Comparison of ENCODE assay signal across 7 cellular contexts in the genomic region with DNA sequence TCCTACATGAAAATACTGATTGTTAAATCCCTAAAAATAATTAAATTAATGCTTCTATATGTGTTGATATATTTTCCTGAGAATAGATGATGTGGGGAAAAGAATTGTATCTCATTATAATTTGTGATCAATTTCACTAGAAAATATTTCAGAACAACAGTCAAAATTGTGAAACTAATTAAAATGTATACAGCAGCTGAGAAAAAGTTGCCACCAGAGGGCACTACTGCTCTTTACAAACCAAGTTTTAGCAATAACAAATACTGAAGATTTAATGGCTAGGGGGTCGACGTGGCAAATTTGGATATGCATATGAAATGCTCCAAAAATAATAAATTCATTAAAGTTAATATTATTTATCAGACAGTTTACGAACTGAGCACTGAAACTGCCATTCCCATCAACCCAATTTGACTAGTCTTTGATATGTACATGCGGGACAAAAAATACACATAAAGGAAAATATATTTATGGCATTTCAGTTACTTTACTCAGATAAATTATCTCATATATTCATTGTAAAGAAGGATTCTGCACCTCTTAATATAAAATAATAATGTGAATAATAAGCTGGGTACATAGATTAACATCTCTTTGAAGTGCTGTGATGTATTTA.
A peak's percentile ranks its signal among the peaks of the same experiment; 100 is the strongest.
DNase-seq lines count a peak whose midpoint lies in the region; ATAC-seq, FAIRE-seq and TF ChIP-seq lines count a peak whose summit lies in the region.

No MANE protein-coding gene starts in this region.

- no peak overlapping the region for H3K27ac ChIP-seq in IMR-90 (ENCODE audit: insufficient read depth, low read length)

- no peaks in the 10 kb centered on the region for H3K4me1 Mint-ChIP-seq in nephron progenitor cell

- H3K9ac ChIP-seq in IMR-90 (ENCODE audit: low read depth, low read length), result no peak overlapping the region

- no peak overlapping the region for H3K14ac ChIP-seq in IMR-90 (replicated peaks; ENCODE audit: low read depth, low read length)

- H3K4me2 ChIP-seq in IMR-90 (ENCODE audit: low read depth, low read length), result no peak overlapping the region

- H3K27me3 ChIP-seq in IMR-90 (ENCODE audit: control insufficient read depth, insufficient read depth, low read length), result no peaks in the 10 kb centered on the region

- no peak overlapping the region for H2BK15ac ChIP-seq in IMR-90 (ENCODE audit: low read depth, low read length)

- H2AK5ac ChIP-seq in IMR-90 (ENCODE audit: low read depth, low read length), result no peak overlapping the region

- no TSS peak for BruUV-seq in IMR-90 (replicated peaks; lab: Mats Ljungman, UMichigan)

- no peak overlapping the region for H2AK9ac ChIP-seq in IMR-90 (replicated peaks; ENCODE audit: low read depth, low read length, poor library complexity)

- ATAC-seq in IMR-90 (ENCODE audit: low read depth) (no peak), GM18867 (IDR thresholded peaks at IDR 0.05; ENCODE audit: unreplicated experiment) (no peak), HG03354 (IDR thresholded peaks at IDR 0.05; ENCODE audit: poor library complexity, severe bottlenecking, unreplicated experiment) (no peak)

- H3K4me3 ChIP-seq in IMR-90 (ENCODE audit: insufficient read depth, low read depth, low read length), result no peak overlapping the region

- in situ Hi-C loops in IMR-90 (cut with MboI; ENCODE audit: low sequenced_read_pairs) (no loop called here), SK-MEL-5 (cut with HindIII; ENCODE audit: low pct_unique_long_range_greater_than_20kb, low sequenced_read_pairs) (no loop called here)

- H4K8ac ChIP-seq in IMR-90 (ENCODE audit: low read depth in 2 of 2, low read length in 2 of 2), result no peak overlapping the region

- H4K20me1 ChIP-seq in IMR-90 (ENCODE audit: insufficient read depth, low read length), result no peaks in the 10 kb centered on the region

- no CpG with 5 or more reads among the region's 4 CpGs for WGBS in IMR-90 (ENCODE audit: extremely low coverage in 2 of 2, insufficient read length in 1 of 2), 2 experiments

- no peak overlapping the region for H3K23ac ChIP-seq in IMR-90 (ENCODE audit: low read depth, low read length)

- no peak overlapping the region for H2BK5ac ChIP-seq in IMR-90 (ENCODE audit: low read depth, low read length, poor library complexity, severe bottlenecking)

- CTCF ChIA-PET in IMR-90 (lab: Yijun Ruan, JAX), result no interaction called here

- H3K4me1 ChIP-seq in IMR-90 (ENCODE audit: control insufficient read depth, insufficient read depth, low read length), result no peaks in the 10 kb centered on the region

- H3K36me3 Mint-ChIP-seq in nephron progenitor cell (ENCODE audit: low read depth), result no peaks in the 10 kb centered on the region

- no peak for TF ChIP-seq POLR2A in IMR-90 (IDR thresholded peaks at IDR 0.05; ENCODE audit: low read depth, low read length)

- peaks cover 25% of the 10 kb centered on the region for H3K9me3 Mint-ChIP-seq in nephron progenitor cell

- peak; percentile 2 for DNase-seq in EH (ENCODE audit: low read depth)
- DNase-seq in IMR-90, result peak; percentile 13
- peak; percentile 62 for DNase-seq in SK-MEL-5 (ENCODE audit: low read depth, low spot score)
- peak; percentile 69 for DNase-seq in nephron progenitor cell

- no peak overlapping the region for H2BK120ac ChIP-seq in IMR-90 (ENCODE audit: low read depth, low read length)

- intact Hi-C loops in IMR-90 (cut with micrococcal nuclease), result no loop called here

- H4K5ac ChIP-seq in IMR-90 (ENCODE audit: low read depth, low read length), result no peak overlapping the region

- dilution Hi-C loops in IMR-90 (cut with HindIII; ENCODE audit: low sequenced_read_pairs, unreplicated experiment), result no loop called here

- FAIRE-seq in endometrium (lab: Jason Lieb, UNC), result peak; percentile 50

- H3K27ac Mint-ChIP-seq in nephron progenitor cell, result no peak overlapping the region

- no peaks in the 10 kb centered on the region for H3K9me1 ChIP-seq in IMR-90 (ENCODE audit: insufficient read depth, low read length)

- peak; percentile 40 for TF ChIP-seq CTCF in IMR-90 (conservative IDR thresholded peaks at IDR 0.05; ENCODE audit: low read depth, low read length)
- peak; percentile 84 for TF ChIP-seq CTCF in nephron progenitor cell (IDR thresholded peaks at IDR 0.05)

- H2AFZ ChIP-seq in IMR-90 (replicated peaks; ENCODE audit: low read length, poor library complexity), result no peak overlapping the region

- H3K4me3 Mint-ChIP-seq in nephron progenitor cell, result no peak overlapping the region

- H3K56ac ChIP-seq in IMR-90 (ENCODE audit: extremely low read depth, insufficient read depth, low read length), result no peak overlapping the region

- no peak overlapping the region for H3K4ac ChIP-seq in IMR-90 (ENCODE audit: low read depth, low read length)

- peaks cover 2% of the 10 kb centered on the region; the same call in 1 of the 2 replicates for H3K9me3 ChIP-seq in IMR-90 (ENCODE audit: control insufficient read depth, insufficient read depth, low read length)

- POLR2A ChIA-PET in IMR-90 (lab: Charles Lee; ENCODE audit: unreplicated experiment), result no interaction called here

- no peak overlapping the region for H3K18ac ChIP-seq in IMR-90 (ENCODE audit: low read depth, low read length)

- no peak overlapping the region for H2BK20ac ChIP-seq in IMR-90 (ENCODE audit: low read depth, low read length)

- H3K27me3 Mint-ChIP-seq in nephron progenitor cell (ENCODE audit: low read depth, poor library complexity), result no peaks in the 10 kb centered on the region

- H4K91ac ChIP-seq in IMR-90 (ENCODE audit: insufficient read depth, low read depth, low read length), result no peak overlapping the region

- peak; percentile 30; the same call in 1 of the 2 replicates for TF ChIP-seq RAD21 in IMR-90 (IDR thresholded peaks at IDR 0.05; ENCODE audit: low read length)

- H3K36me3 ChIP-seq in IMR-90 (ENCODE audit: control insufficient read depth, insufficient read depth, low read length), result no peaks in the 10 kb centered on the region

- H3K79me1 ChIP-seq in IMR-90 (ENCODE audit: low read depth in 1 of 2, low read length in 2 of 2), result no peaks in the 10 kb centered on the region

TF ChIP-seq in IMR-90, 13 proteins besides CTCF, POLR2A, EP300 and RAD21:
- TF ChIP-seq CEBPB (IDR thresholded peaks at IDR 0.05; ENCODE audit: low read depth, low read length) (no peak), SMC3 (IDR thresholded peaks at IDR 0.05; ENCODE audit: low read depth, low read length) (peak; percentile 20; the same call in 1 of the 2 replicates)

Comparison
In these comparisons a context has a peak if more than half of its experiments do, and no peak if none do; other contexts are left out.
1. DNase-seq: peak in every context shown above with its lines; median percentile 69 in nephron progenitor cell; 62 in SK-MEL-5; 13 in IMR-90; 2 in EH.